ENCODE assay signal across 8 cellular contexts in the genomic region with DNA sequence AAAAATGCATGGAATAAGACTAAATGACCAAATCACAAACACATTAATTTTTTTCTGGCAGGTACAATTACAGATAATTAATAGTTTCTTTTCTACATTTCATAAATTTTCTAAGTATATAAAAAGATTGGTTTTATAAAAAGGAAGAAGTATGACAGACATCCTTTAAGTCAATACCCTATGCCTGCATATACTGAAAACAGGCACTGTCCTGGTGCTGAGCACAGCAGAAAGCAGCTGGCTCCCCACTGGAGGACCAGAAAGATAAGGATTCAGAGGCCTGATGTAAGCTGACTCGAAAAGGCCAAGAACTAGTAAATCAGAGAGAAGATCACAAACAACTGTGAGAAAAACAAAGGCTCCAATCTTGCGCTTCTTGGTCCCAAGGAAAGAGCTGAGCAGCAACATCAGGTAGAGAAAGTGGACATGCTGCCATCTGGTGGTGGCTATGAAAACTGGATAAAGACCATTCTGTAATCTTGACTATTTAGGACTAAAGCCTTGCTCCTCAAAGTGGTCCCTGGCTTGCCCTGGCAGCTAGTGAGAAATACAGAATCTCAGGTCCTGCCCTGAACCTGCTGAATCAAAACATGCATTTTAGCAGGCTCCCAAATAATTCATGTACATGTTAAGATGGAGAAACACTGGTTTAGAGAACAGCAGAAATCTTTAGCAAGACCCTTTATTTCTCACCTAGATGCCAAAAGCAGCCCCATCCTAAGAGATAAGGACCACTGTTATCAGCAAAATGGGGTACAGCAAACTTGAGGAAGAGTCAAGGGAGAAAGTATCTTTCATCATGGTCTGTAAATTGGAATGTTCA.
DNase-seq lines count a peak whose midpoint lies in the region; ATAC-seq and TF ChIP-seq lines count a peak whose summit lies in the region.

No MANE protein-coding gene starts in this region.

- intact Hi-C loops in CD4-positive, alpha-beta memory T cell (cut with micrococcal nuclease): loop anchor here (1.0 to 5.0 kb wide), 4 partner anchors 44 to 902 kb away; no protein-coding TSS in a partner anchor

- H3K36me3 Mint-ChIP-seq in CD4-positive, alpha-beta memory T cell: peaks cover 33 to 62% of the 10 kb centered on the region in 2 donors
- no peaks in the 10 kb centered on the region for H3K36me3 Mint-ChIP-seq in endodermal cell (ENCODE audit: low read depth)

- no peak overlapping the region for H3K27ac ChIP-seq in CD4-positive, alpha-beta memory T cell (ENCODE audit: low read depth, low read length)
- H3K27ac ChIP-seq in endodermal cell (ENCODE audit: low read depth, low read length): no peak overlapping the region

- peak overlapping the region in 3 of 8 donors; percentile 4 to 49 (median 31) for H3K4me3 Mint-ChIP-seq in CD4-positive, alpha-beta memory T cell
- H3K4me3 Mint-ChIP-seq in endodermal cell: no peak overlapping the region

- ATAC-seq in GM19043 (IDR thresholded peaks at IDR 0.05; ENCODE audit: low read depth, unreplicated experiment) (peak; percentile 80), HG03196 (IDR thresholded peaks at IDR 0.05; ENCODE audit: unreplicated experiment) (peak; percentile 79)

- H3K27me3 ChIP-seq in CD4-positive, alpha-beta memory T cell (ENCODE audit: insufficient read depth, low read length): no peaks in the 10 kb centered on the region
- no peaks in the 10 kb centered on the region for H3K27me3 ChIP-seq in endodermal cell (ENCODE audit: control insufficient read depth, insufficient read depth, low read length, poor library complexity, severe bottlenecking)

- H3K27me3 Mint-ChIP-seq in CD4-positive, alpha-beta memory T cell: no peaks in the 10 kb centered on the region
- H3K27me3 Mint-ChIP-seq in endodermal cell (ENCODE audit: insufficient read depth): no peaks in the 10 kb centered on the region

- TF ChIP-seq CTCF in endodermal cell (conservative IDR thresholded peaks at IDR 0.05): peak; percentile 88

- H3K4me3 ChIP-seq in CD4-positive, alpha-beta memory T cell (ENCODE audit: low read length in 2 of 2): no peak overlapping the region
- no peak overlapping the region for H3K4me3 ChIP-seq in endodermal cell (ENCODE audit: low read length)

- peaks cover 21 to 44% (median 35%) of the 10 kb centered on the region in 4 donors for H3K4me1 Mint-ChIP-seq in CD4-positive, alpha-beta memory T cell
- peaks cover 11% of the 10 kb centered on the region for H3K4me1 Mint-ChIP-seq in endodermal cell

- 11 to 23% methylated on average over 2 of the region's 2 CpGs for WGBS in endodermal cell (ENCODE audit: insufficient coverage in 1 of 2, insufficient read length in 1 of 2), 2 experiments

- POLR2A ChIA-PET in CD4-positive, alpha-beta memory T cell (lab: Charles Lee; ENCODE audit: partially characterized antibody): interaction anchor here (0.7 to 1.3 kb wide), 4 partner anchors 8 to 42 kb away, joined by 3 to 8 read pairs (median 4); no protein-coding TSS in a partner anchor

- CTCF ChIA-PET in CD4-positive, alpha-beta memory T cell (lab: Charles Lee; ENCODE audit: partially characterized antibody): interaction anchor here (0.5 to 4.1 kb wide), 27 partner anchors 8 to 345 kb away, joined by 3 to 52 read pairs (median 5); a partner anchor contains a TSS

- peak overlapping the region in 4 of 7 donors; percentile 45 to 83 (median 74) for H3K27ac Mint-ChIP-seq in CD4-positive, alpha-beta memory T cell
- H3K27ac Mint-ChIP-seq in endodermal cell: no peak overlapping the region

- H3K9ac ChIP-seq in endodermal cell (ENCODE audit: extremely low read depth, low read length, poor library complexity, severe bottlenecking): no peak overlapping the region

- peaks cover 29% of the 10 kb centered on the region for H3K36me3 ChIP-seq in CD4-positive, alpha-beta memory T cell (ENCODE audit: insufficient read depth, low read length)
- no peaks in the 10 kb centered on the region for H3K36me3 ChIP-seq in endodermal cell (ENCODE audit: control insufficient read depth, insufficient read depth, low read length)

- DNase-seq in CD4-positive, alpha-beta memory T cell: peak; percentile 46 to 57 (median 48)
- peak; percentile 17 for DNase-seq in NCI-H524 treated with DMSO at 0.1 percent for 48 hours (lab: John Stamatoyannopoulos, UW)
- peak; percentile 42 to 61 for DNase-seq in activated CD4-positive, alpha-beta T cell treated with anti-CD3 and anti-CD28 coated beads, Interleukin-2, amount 50 U/mL, for 48 hours
- peak; percentile 87 for DNase-seq in endodermal cell
- peak; percentile 69 for DNase-seq in midbrain (lab: John Stamatoyannopoulos, UW)
- peak; percentile 15 for DNase-seq in stimulated activated naive CD4-positive, alpha-beta T cell treated with Interleukin-2 at 50 U/mL for 16 hours (lab: John Stamatoyannopoulos, UW)

- H3K9me3 ChIP-seq in CD4-positive, alpha-beta memory T cell (ENCODE audit: control insufficient read depth in 1 of 2, low read length in 2 of 2): no peaks in the 10 kb centered on the region
- no peaks in the 10 kb centered on the region for H3K9me3 ChIP-seq in endodermal cell (ENCODE audit: control insufficient read depth, low read length)

- peaks cover 10% of the 10 kb centered on the region for H3K4me1 ChIP-seq in CD4-positive, alpha-beta memory T cell (ENCODE audit: insufficient read depth, low read length)
- no peaks in the 10 kb centered on the region for H3K4me1 ChIP-seq in endodermal cell (ENCODE audit: control insufficient read depth, insufficient read depth, low read length)

- no peaks in the 10 kb centered on the region for H3K9me3 Mint-ChIP-seq in CD4-positive, alpha-beta memory T cell
- no peaks in the 10 kb centered on the region for H3K9me3 Mint-ChIP-seq in endodermal cell

Comparison
In these comparisons a context has a peak if more than half of its experiments do, and no peak if none do; other contexts are left out.
1. DNase-seq: peak in every context shown above with its lines; median percentile 87 in endodermal cell; 69 in midbrain; 52 in activated CD4-positive, alpha-beta T cell treated with anti-CD3 and anti-CD28 coated beads, Interleukin-2, amount 50 U/mL, for 48 hours; 48 in CD4-positive, alpha-beta memory T cell; 17 in NCI-H524 treated with DMSO at 0.1 percent for 48 hours; 15 in stimulated activated naive CD4-positive, alpha-beta T cell treated with Interleukin-2 at 50 U/mL for 16 hours.